ENCODE assay signal across 1 cellular context in the genomic region with DNA sequence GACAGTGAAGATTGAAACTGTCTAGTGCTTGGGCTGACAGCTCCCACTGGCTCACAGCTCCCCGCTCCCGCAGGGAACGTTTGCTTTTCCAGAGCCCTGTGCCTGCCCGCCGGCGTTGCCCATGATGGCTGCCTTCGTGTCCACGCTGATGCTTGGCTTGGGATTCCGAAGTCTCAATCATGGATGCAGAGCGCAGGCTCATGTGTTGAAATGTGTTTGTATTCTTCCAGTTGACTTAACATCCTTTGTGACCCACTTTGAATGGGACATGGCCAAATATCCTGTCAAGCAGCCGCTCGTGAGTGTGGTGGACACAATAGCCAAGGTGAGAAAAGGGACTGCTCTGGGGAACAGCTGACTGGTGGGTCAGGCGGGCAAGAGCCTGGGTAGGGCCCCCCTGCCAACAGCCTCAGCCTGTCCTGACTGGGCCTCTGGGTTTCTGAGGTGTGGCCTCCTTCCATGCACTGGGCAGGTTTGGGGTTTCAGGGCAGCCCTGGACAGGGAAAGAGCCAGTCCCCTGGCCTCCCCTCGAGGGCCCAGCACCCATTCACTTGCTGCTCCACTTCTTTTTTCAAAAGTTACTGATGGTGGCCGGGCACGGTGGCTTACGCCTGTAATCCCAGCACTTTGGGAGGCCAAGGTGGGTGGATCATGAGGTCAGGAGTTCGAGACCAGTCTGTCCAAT.
TF ChIP-seq lines count a peak whose summit lies in the region.

No MANE protein-coding gene starts in this region.

TF ChIP-seq in GM23338, 12 proteins besides CTCF, POLR2A, EP300 and RAD21:
- no peak for TF ChIP-seq ZNF462 (CRISPR knock-in tag; IDR thresholded peaks at IDR 0.05)
- no peak for TF ChIP-seq POLR2AphosphoS5 (IDR thresholded peaks at IDR 0.05; ENCODE audit: low read depth)
- no peak for TF ChIP-seq ZNF331 (CRISPR knock-in tag; IDR thresholded peaks at IDR 0.05; ENCODE audit: low read depth)
- TF ChIP-seq JUNB (IDR thresholded peaks at IDR 0.05; ENCODE audit: unreplicated experiment): no peak
- no peak for TF ChIP-seq STAT1 (IDR thresholded peaks at IDR 0.05; ENCODE audit: unreplicated experiment)
- TF ChIP-seq CREB1 (CRISPR knock-in tag; IDR thresholded peaks at IDR 0.05; ENCODE audit: low read depth): no peak
- TF ChIP-seq EZH2 (IDR thresholded peaks at IDR 0.05; ENCODE audit: low read depth, unreplicated experiment): no peak
- TF ChIP-seq ZNF114 (CRISPR knock-in tag; IDR thresholded peaks at IDR 0.05): no peak
- TF ChIP-seq, protein P1, sequence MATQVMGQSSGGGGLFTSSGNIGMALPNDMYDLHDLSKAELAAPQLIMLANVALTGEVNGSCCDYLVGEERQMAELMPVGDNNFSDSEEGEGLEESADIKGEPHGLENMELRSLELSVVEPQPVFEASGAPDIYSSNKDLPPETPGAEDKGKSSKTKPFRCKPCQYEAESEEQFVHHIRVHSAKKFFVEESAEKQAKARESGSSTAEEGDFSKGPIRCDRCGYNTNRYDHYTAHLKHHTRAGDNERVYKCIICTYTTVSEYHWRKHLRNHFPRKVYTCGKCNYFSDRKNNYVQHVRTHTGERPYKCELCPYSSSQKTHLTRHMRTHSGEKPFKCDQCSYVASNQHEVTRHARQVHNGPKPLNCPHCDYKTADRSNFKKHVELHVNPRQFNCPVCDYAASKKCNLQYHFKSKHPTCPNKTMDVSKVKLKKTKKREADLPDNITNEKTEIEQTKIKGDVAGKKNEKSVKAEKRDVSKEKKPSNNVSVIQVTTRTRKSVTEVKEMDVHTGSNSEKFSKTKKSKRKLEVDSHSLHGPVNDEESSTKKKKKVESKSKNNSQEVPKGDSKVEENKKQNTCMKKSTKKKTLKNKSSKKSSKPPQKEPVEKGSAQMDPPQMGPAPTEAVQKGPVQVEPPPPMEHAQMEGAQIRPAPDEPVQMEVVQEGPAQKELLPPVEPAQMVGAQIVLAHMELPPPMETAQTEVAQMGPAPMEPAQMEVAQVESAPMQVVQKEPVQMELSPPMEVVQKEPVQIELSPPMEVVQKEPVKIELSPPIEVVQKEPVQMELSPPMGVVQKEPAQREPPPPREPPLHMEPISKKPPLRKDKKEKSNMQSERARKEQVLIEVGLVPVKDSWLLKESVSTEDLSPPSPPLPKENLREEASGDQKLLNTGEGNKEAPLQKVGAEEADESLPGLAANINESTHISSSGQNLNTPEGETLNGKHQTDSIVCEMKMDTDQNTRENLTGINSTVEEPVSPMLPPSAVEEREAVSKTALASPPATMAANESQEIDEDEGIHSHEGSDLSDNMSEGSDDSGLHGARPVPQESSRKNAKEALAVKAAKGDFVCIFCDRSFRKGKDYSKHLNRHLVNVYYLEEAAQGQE (IDR thresholded peaks at IDR 0.05; ENCODE audit: unreplicated experiment): no peak
- no peak for TF ChIP-seq NANOG (IDR thresholded peaks at IDR 0.05; ENCODE audit: borderline replicate concordance)
- TF ChIP-seq, protein P2, sequence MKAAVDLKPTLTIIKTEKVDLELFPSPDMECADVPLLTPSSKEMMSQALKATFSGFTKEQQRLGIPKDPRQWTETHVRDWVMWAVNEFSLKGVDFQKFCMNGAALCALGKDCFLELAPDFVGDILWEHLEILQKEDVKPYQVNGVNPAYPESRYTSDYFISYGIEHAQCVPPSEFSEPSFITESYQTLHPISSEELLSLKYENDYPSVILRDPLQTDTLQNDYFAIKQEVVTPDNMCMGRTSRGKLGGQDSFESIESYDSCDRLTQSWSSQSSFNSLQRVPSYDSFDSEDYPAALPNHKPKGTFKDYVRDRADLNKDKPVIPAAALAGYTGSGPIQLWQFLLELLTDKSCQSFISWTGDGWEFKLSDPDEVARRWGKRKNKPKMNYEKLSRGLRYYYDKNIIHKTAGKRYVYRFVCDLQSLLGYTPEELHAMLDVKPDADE (IDR thresholded peaks at IDR 0.05): no peak
- TF ChIP-seq EZH2phosphoT487 (IDR thresholded peaks at IDR 0.05; ENCODE audit: unreplicated experiment): no peak
